In genomic region chr6:34726055-34726454, GRCh38 we compare ENCODE assay signal across 35 cellular contexts.
"Had no signal": no experiment of that assay in that cellular context is flagged by ENCODE, and none has a peak within 500 bp of the region (broad histone marks: within the 10 kb centered on the region; RNA-seq: fewer than 3 reads in every experiment).

No MANE protein-coding gene starts in this region.

- H3K36me3 ChIP-seq: MG63 had no signal

- H3K9me3 ChIP-seq: MG63 had no signal

- H3K4me3 ChIP-seq: MG63 had no signal

- H3K27me3 ChIP-seq: MG63 had no signal

- DNase-seq: Karpas-422, Kasumi-1, MG63, MM.1S, MV-4-11, NCI-H1048, NCI-H1092, NCI-H1092 treated with DMSO at 0.1 percent for 48 hours, NCI-H1105, NCI-H1105 treated with DMSO at 0.1 percent for 48 hours, NCI-H1417, NCI-H1417 treated with DMSO at 0.1 percent for 48 hours, NCI-H1436, NCI-H1436 treated with DMSO at 0.1 percent for 48 hours, NCI-H1694, NCI-H1694 treated with DMSO at 0.1 percent for 48 hours, NCI-H187, NCI-H187 treated with DMSO at 0.1 percent for 48 hours, NCI-H1930, NCI-H2029, NCI-H2029 treated with DMSO at 0.1 percent for 48 hours, NCI-H2081, NCI-H2081 treated with DMSO at 0.1 percent for 48 hours, NCI-H2107, NCI-H2171, NCI-H2171 treated with DMSO at 0.1 percent for 48 hours, NCI-H2227 treated with DMSO at 0.1 percent for 48 hours, NCI-H345, NCI-H446, NCI-H446 treated with DMSO at 0.1 percent for 48 hours, NCI-H510A, NCI-H510A treated with DMSO at 0.1 percent for 48 hours, NCI-H524, NCI-H524 treated with DMSO at 0.1 percent for 48 hours, NCI-H526 had no signal
